Comparison of ENCODE assay signal across 10 cellular contexts in genomic region chr11:62667460-62667859, GRCh38. TPM values are rescaled to one million over a fixed set of nuclear protein-coding genes. Genes with fewer than 3 reads are reported as not detected.
DNase-seq lines count a peak whose midpoint lies in the region; ATAC-seq, FAIRE-seq and TF ChIP-seq lines count a peak whose summit lies in the region.
"Had no signal": no experiment of that assay in that cellular context is flagged by ENCODE, and none has a peak within 500 bp of the region (broad histone marks: within the 10 kb centered on the region; RNA-seq: fewer than 3 reads in every experiment).

No MANE protein-coding gene starts in this region.

- TF ChIP-seq CTCF in epithelial cell of esophagus (IDR thresholded peaks at IDR 0.05; ENCODE audit: insufficient read depth, low read depth, low read length, missing control alignments) (no peak), right atrium auricular region (IDR thresholded peaks at IDR 0.05) (no peak)

- no peak overlapping the region for H3K27ac ChIP-seq in right atrium auricular region

- peaks cover 17% of the 10 kb centered on the region for H3K36me3 ChIP-seq in right atrium auricular region

- no peaks in the 10 kb centered on the region for H3K27me3 ChIP-seq in right atrium auricular region

- DNase-seq in activated naive CD4-positive, alpha-beta T cell treated with anti-CD3 and anti-CD28 coated beads for 36 hours = no peak
- DNase-seq in activated naive CD4-positive, alpha-beta T cell treated with anti-CD3 and anti-CD28 coated beads, Interleukin-2, amount 50 U/mL, for 16 hours = no peak
- DNase-seq in RCC 7860 (ENCODE audit: low spot score) = peak; percentile 7
- DNase-seq in epithelial cell of esophagus (ENCODE audit: low read depth) = no peak
- no peak for DNase-seq in stimulated activated naive B cell treated with anti-CD40 and anti-IgM and Interleukin-4, amounts not matched to agents 10 μg/mL and 1 μg/mL and 100 μg/mL, for 72 hours
- DNase-seq in right atrium auricular region (ENCODE audit: low spot score) = no peak
- DNase-seq in NCI-H1417 (lab: John Stamatoyannopoulos, UW) = no peak
- no peak for DNase-seq in stimulated activated naive CD4-positive, alpha-beta T cell (lab: John Stamatoyannopoulos, UW)
- DNase-seq: effector CD8-positive, alpha-beta T cell; T1000 had no signal

- H3K4me3 ChIP-seq in epithelial cell of esophagus (ENCODE audit: low read length) (peak overlapping the region; percentile 99), right atrium auricular region (no peak overlapping the region)

- no peaks in the 10 kb centered on the region for H3K27me3 Mint-ChIP-seq in activated naive CD4-positive, alpha-beta T cell treated with anti-CD3 and anti-CD28 coated beads for 36 hours (ENCODE audit: low read depth)
- H3K27me3 Mint-ChIP-seq in stimulated activated naive B cell treated with anti-CD40 and anti-IgM and Interleukin-4, amounts not matched to agents 10 μg/mL and 1 μg/mL and 100 μg/mL, for 72 hours = no peaks in the 10 kb centered on the region

- peaks cover 0 to 49% of the 10 kb centered on the region in 2 donors for H3K4me1 ChIP-seq in right atrium auricular region

- intact Hi-C loops in activated naive CD4-positive, alpha-beta T cell treated with anti-CD3 and anti-CD28 coated beads for 36 hours (cut with micrococcal nuclease) = no loop called here

- H3K4me1 Mint-ChIP-seq in activated naive CD4-positive, alpha-beta T cell treated with anti-CD3 and anti-CD28 coated beads for 36 hours (ENCODE audit: low read depth) = peaks cover 53% of the 10 kb centered on the region
- H3K4me1 Mint-ChIP-seq in stimulated activated naive B cell treated with anti-CD40 and anti-IgM and Interleukin-4, amounts not matched to agents 10 μg/mL and 1 μg/mL and 100 μg/mL, for 72 hours = peaks cover 28 to 66% of the 10 kb centered on the region in 2 donors

- peaks cover 48% of the 10 kb centered on the region for H3K36me3 Mint-ChIP-seq in activated naive CD4-positive, alpha-beta T cell treated with anti-CD3 and anti-CD28 coated beads for 36 hours (ENCODE audit: low read depth)
- peaks cover 39 to 62% of the 10 kb centered on the region in 2 donors for H3K36me3 Mint-ChIP-seq in stimulated activated naive B cell treated with anti-CD40 and anti-IgM and Interleukin-4, amounts not matched to agents 10 μg/mL and 1 μg/mL and 100 μg/mL, for 72 hours

- peak overlapping the region; percentile 88 for H3K27ac Mint-ChIP-seq in activated naive CD4-positive, alpha-beta T cell treated with anti-CD3 and anti-CD28 coated beads for 36 hours
- H3K27ac Mint-ChIP-seq in stimulated activated naive B cell treated with anti-CD40 and anti-IgM and Interleukin-4, amounts not matched to agents 10 μg/mL and 1 μg/mL and 100 μg/mL, for 72 hours = peak overlapping the region; percentile 99

- CTCF ChIA-PET in activated naive CD4-positive, alpha-beta T cell treated with anti-CD3 and anti-CD28 coated beads for 36 hours (lab: Charles Lee) = interaction anchor here (0.6 to 1.7 kb wide), 6 partner anchors 13 to 223 kb away, joined by 3 to 5 read pairs (median 4); partner anchors contain the start of genes HNRNPUL2 and MTA2

- no peaks in the 10 kb centered on the region for H3K9me3 Mint-ChIP-seq in activated naive CD4-positive, alpha-beta T cell treated with anti-CD3 and anti-CD28 coated beads for 36 hours
- H3K9me3 Mint-ChIP-seq in stimulated activated naive B cell treated with anti-CD40 and anti-IgM and Interleukin-4, amounts not matched to agents 10 μg/mL and 1 μg/mL and 100 μg/mL, for 72 hours = no peaks in the 10 kb centered on the region

- H3K9me3 ChIP-seq in right atrium auricular region = no peaks in the 10 kb centered on the region

- peak overlapping the region; percentile 98 for H3K4me3 Mint-ChIP-seq in activated naive CD4-positive, alpha-beta T cell treated with anti-CD3 and anti-CD28 coated beads for 36 hours
- peak overlapping the region; percentile 97 to 100 for H3K4me3 Mint-ChIP-seq in stimulated activated naive B cell treated with anti-CD40 and anti-IgM and Interleukin-4, amounts not matched to agents 10 μg/mL and 1 μg/mL and 100 μg/mL, for 72 hours

- ATAC-seq in stimulated activated naive B cell treated with anti-CD40 and anti-IgM and Interleukin-4, amounts not matched to agents 10 μg/mL and 1 μg/mL and 100 μg/mL, for 72 hours (replicated peaks) = no peak

- no peak for FAIRE-seq in RCC 7860 (lab: Jason Lieb, UNC)

RNA-seq across cellular contexts. Expression of gene CSKMT, which starts 2.3 kb away (rescaled TPM):
- 10 to 100 TPM; 35.2 to 44.0 TPM for total RNA-seq in activated naive CD4-positive, alpha-beta T cell treated with anti-CD3 and anti-CD28 coated beads for 36 hours
- 1 to 10 TPM in 1 of 2 donors, under 1 TPM in 1; 0.41 to 3.7 TPM for total RNA-seq in right atrium auricular region

RNA-seq across cellular contexts. Expression of gene C11orf98, which starts 2.5 kb away (rescaled TPM):
- 10 to 100 TPM; 73.5 to 76.5 TPM for total RNA-seq in activated naive CD4-positive, alpha-beta T cell treated with anti-CD3 and anti-CD28 coated beads for 36 hours
- 10 to 100 TPM; 40.1 to 44.0 TPM for total RNA-seq in right atrium auricular region

RNA-seq across cellular contexts. Expression of gene UQCC3, which starts 4.0 kb away (rescaled TPM):
- 1 to 10 TPM; 6.0 to 6.4 TPM for total RNA-seq in activated naive CD4-positive, alpha-beta T cell treated with anti-CD3 and anti-CD28 coated beads for 36 hours
- total RNA-seq in right atrium auricular region = 1 to 10 TPM; 5.0 to 8.7 TPM

RNA-seq across cellular contexts. Expression of gene LBHD1, which starts 4.6 kb away (rescaled TPM):
- total RNA-seq in activated naive CD4-positive, alpha-beta T cell treated with anti-CD3 and anti-CD28 coated beads for 36 hours = 1 to 10 TPM; 4.4 to 6.1 TPM
- 1 to 10 TPM; 2.3 to 2.4 TPM for total RNA-seq in right atrium auricular region

RNA-seq across cellular contexts. Expression of gene UBXN1, which starts 11.4 kb away (rescaled TPM):
- 100 to 1,000 TPM; 121 to 124 TPM for total RNA-seq in activated naive CD4-positive, alpha-beta T cell treated with anti-CD3 and anti-CD28 coated beads for 36 hours
- total RNA-seq in right atrium auricular region = 100 to 1,000 TPM in 1 of 2 donors, 10 to 100 TPM in 1; 77.4 to 116 TPM

Comparison
In these comparisons a context has a peak if more than half of its experiments do, and no peak if none do; other contexts are left out.
1. RNA of gene CSKMT, which starts 2.3 kb away (total RNA-seq): 35.2 to 44.0 TPM in activated naive CD4-positive, alpha-beta T cell treated with anti-CD3 and anti-CD28 coated beads for 36 hours; 0.41 to 3.7 TPM in right atrium auricular region; every median in the first group is over 4 times any median in the second.